ENCODE assay signal across 24 cellular contexts in the genomic region with DNA sequence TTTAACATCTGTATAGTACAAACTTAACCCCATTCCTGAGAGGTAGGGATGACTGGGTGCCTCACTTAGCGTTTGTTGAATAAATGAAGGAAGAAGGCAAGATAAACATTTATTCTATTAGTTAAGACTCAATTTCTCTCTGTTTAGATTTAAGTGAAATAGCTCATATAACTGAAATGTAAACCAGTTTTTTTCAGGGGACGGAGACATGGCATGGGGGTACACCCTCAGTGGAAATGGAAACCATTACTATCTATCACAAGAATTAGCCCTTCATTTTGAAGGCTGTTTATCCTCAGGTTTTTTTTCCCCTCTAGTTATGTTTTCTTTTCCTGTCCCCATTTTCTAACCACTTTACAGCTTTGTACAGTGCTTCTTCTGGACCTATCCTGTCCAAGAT.
"Had no signal": no experiment of that assay in that cellular context is flagged by ENCODE, and none has a peak within 500 bp of the region (broad histone marks: within the 10 kb centered on the region; RNA-seq: fewer than 3 reads in every experiment).

No MANE protein-coding gene starts in this region.

- DNase-seq: activated CD4-positive, alpha-beta T cell treated with anti-CD3 and anti-CD28 coated beads for 36 hours; activated CD4-positive, alpha-beta T cell treated with anti-CD3 and anti-CD28 coated beads, Interleukin-2, amount 50 U/mL, for 1 hour; activated CD8-positive, alpha-beta memory T cell treated with anti-CD3 and anti-CD28 coated beads, Interleukin-2, amount 50 U/mL, for 4 hours; activated CD8-positive, alpha-beta T cell treated with anti-CD3 and anti-CD28 coated beads for 36 hours; activated naive CD4-positive, alpha-beta T cell treated with anti-CD3 and anti-CD28 coated beads, Interleukin-2, amount 50 U/mL, for 16 hours; activated naive CD8-positive, alpha-beta T cell treated with anti-CD3 and anti-CD28 coated beads, Interleukin-2, amount 10 ng/mL, durations not matched to agents 7 days and 5 days; activated T-cell treated with anti-CD3 and anti-CD28 coated beads, Interleukin-2, amount 50 U/mL, for 72 hours; adrenal gland; anterior cingulate cortex; MG63; MV-4-11; NCI-H1417 treated with DMSO at 0.1 percent for 48 hours; NCI-H1694; NCI-H2107; NCI-H510A treated with DMSO at 0.1 percent for 48 hours; NCI-H69; Right ventricle myocardium superior; SJCRH30; SK-N-SH; T-helper 1 cell had no signal

- H3K9me3 ChIP-seq: adrenal gland, breast epithelium, MG63, Peyer's patch, SJCRH30, SK-N-SH had no signal

- H3K27ac ChIP-seq: adrenal gland, RWPE1, SJCRH30, VCaP had no signal

- H3K4me1 ChIP-seq: adrenal gland had no signal

- ATAC-seq: activated CD4-positive, alpha-beta T cell treated with anti-CD3 and anti-CD28 coated beads for 36 hours; activated CD8-positive, alpha-beta T cell treated with anti-CD3 and anti-CD28 coated beads for 36 hours; activated T-cell treated with anti-CD3 and anti-CD28 coated beads, Interleukin-2, amount 50 U/mL, for 72 hours had no signal

- H3K27me3 ChIP-seq: adrenal gland, breast epithelium, MG63, Peyer's patch, SJCRH30 had no signal

- H3K9ac ChIP-seq: SK-N-SH had no signal

- H3K36me3 ChIP-seq: adrenal gland, breast epithelium, MG63, Peyer's patch, SJCRH30 had no signal

- H3K4me2 ChIP-seq: SK-N-SH had no signal

- H3K4me3 ChIP-seq: adrenal gland, breast epithelium, MG63, Peyer's patch, SJCRH30 had no signal
